In genomic region chr20:34536798-34537394, GRCh38 we compare ENCODE assay signal across 8 cellular contexts. TPM values are rescaled to one million over a fixed set of nuclear protein-coding genes. Genes with fewer than 3 reads are reported as not detected.
DNase-seq lines count a peak whose midpoint lies in the region; ATAC-seq and TF ChIP-seq lines count a peak whose summit lies in the region.

No MANE protein-coding gene starts in this region.

- ATAC-seq in HG02870 (IDR thresholded peaks at IDR 0.05; ENCODE audit: unreplicated experiment) = no peak
- no peak for ATAC-seq in HG02798 (IDR thresholded peaks at IDR 0.05; ENCODE audit: poor library complexity, unreplicated experiment)

- H3K4me1 ChIP-seq in fibroblast of lung (ENCODE audit: control insufficient read depth, extremely low read depth, insufficient read depth, low read length) = no peaks in the 10 kb centered on the region
- H3K4me1 ChIP-seq in spleen = peaks cover 6 to 31% (median 17%) of the 10 kb centered on the region in 6 donors

- H3K79me2 ChIP-seq in fibroblast of lung (ENCODE audit: control insufficient read depth, insufficient read depth, low read length) = peaks cover 7% of the 10 kb centered on the region

- H3K4me3 ChIP-seq in BJ (ENCODE audit: low read depth, low read length) (no peak overlapping the region), fibroblast of lung (replicated peaks in 1 of 4; ENCODE audit: control extremely low read depth in 1 of 4, insufficient read depth in 1 of 4, low read depth in 3 of 4, low read length in 4 of 4) (no peak overlapping the region), spleen (no peak overlapping the region)

- H3K4me2 ChIP-seq in fibroblast of lung (ENCODE audit: extremely low read depth, insufficient read depth, low read length) = no peak overlapping the region

- TF ChIP-seq CTCF in BJ (IDR thresholded peaks at IDR 0.05; ENCODE audit: insufficient read depth, low read depth, low read length) (peak; percentile 47), fibroblast of lung (conservative IDR thresholded peaks at IDR 0.05 in 1 of 2, IDR thresholded peaks at IDR 0.05 in 1 of 2; ENCODE audit: low read depth in 1 of 2, low read length in 2 of 2) (peak; percentile 11 to 36), spleen (IDR thresholded peaks at IDR 0.05 in 8 of 11, conservative IDR thresholded peaks at IDR 0.05 in 3 of 11) (peak in 8 of 11 experiments; percentile 14 to 47 (median 36))

- 73 to 93% (median 76%) methylated on average over 8 to 10 of the region's 10 CpGs for WGBS in spleen, 5 donors

- no peak overlapping the region for H3K9ac ChIP-seq in fibroblast of lung (ENCODE audit: insufficient read depth, low read length)

- peaks cover 53% of the 10 kb centered on the region for H3K36me3 ChIP-seq in BJ (ENCODE audit: control insufficient read depth, insufficient read depth, low read length)
- H3K36me3 ChIP-seq in fibroblast of lung (ENCODE audit: control insufficient read depth, insufficient read depth, low read length) = peaks cover 37% of the 10 kb centered on the region
- peaks cover 6 to 99% (median 78%) of the 10 kb centered on the region in 6 donors for H3K36me3 ChIP-seq in spleen

- no peak for DNase-seq in BJ (ENCODE audit: low read depth)
- peak; percentile 31 for DNase-seq in HT-29 (ENCODE audit: low spot score)
- DNase-seq in activated CD4-positive, alpha-beta T cell treated with anti-CD3 and anti-CD28 coated beads for 48 hours = peak; percentile 74
- peak in 1 of 2 donors; percentile 25 for DNase-seq in fibroblast of lung (ENCODE audit: low read depth in 2 of 2)
- peak; percentile 84 for DNase-seq in spleen
- DNase-seq in NCI-H1436 treated with DMSO at 0.1 percent for 48 hours (lab: John Stamatoyannopoulos, UW) = no peak

- no peak overlapping the region for H3K27ac ChIP-seq in fibroblast of lung (ENCODE audit: insufficient read depth, low read length)
- H3K27ac ChIP-seq in spleen = no peak overlapping the region

- H3K9me3 ChIP-seq in fibroblast of lung (ENCODE audit: control insufficient read depth, insufficient read depth, low read depth, low read length) (no peaks in the 10 kb centered on the region), spleen (no peaks in the 10 kb centered on the region)

- no peak for TF ChIP-seq POLR2A in spleen (IDR thresholded peaks at IDR 0.05)

- POLR2A ChIA-PET in BJ (lab: Charles Lee) = no interaction called here

- H3K27me3 ChIP-seq in BJ (ENCODE audit: control insufficient read depth, insufficient read depth, low read length) = no peaks in the 10 kb centered on the region
- no peaks in the 10 kb centered on the region for H3K27me3 ChIP-seq in fibroblast of lung (ENCODE audit: control insufficient read depth, insufficient read depth, low read length)
- no peaks in the 10 kb centered on the region for H3K27me3 ChIP-seq in spleen (replicated peaks in 1 of 7)

- no peaks in the 10 kb centered on the region for H4K20me1 ChIP-seq in fibroblast of lung (ENCODE audit: control insufficient read depth, extremely low read depth, insufficient read depth, low read length)

- CTCF ChIA-PET in BJ (lab: Yijun Ruan, JAX) = interaction anchor here (0.7 to 1.8 kb wide), 3 partner anchors 224 to 297 kb away, joined by 3 to 5 read pairs (median 3); no protein-coding TSS in a partner anchor

- no peak overlapping the region for H2AFZ ChIP-seq in fibroblast of lung (ENCODE audit: low read length)

- intact Hi-C loops in spleen (cut with DNase I; ENCODE audit: low total_unique reads) = no loop called here

RNA-seq across cellular contexts. Expression of gene DYNLRB1, which starts 20.7 kb away (rescaled TPM):
- polyA plus RNA-seq in BJ (2011; rRNA removed) (310 and 320 TPM in 2 replicates), fibroblast of lung (352 and 524 TPM in 2 replicates), spleen (100 to 1,000 TPM; 151 to 190 (median 166) TPM)
- 119 and 193 TPM in 2 replicates for polyA minus RNA-seq in BJ (2011; rRNA and poly(A)+ RNA removed)
- total RNA-seq in HT-29 (2014; rRNA removed; shearing (Covaris generic)) = 392 and 436 TPM in 2 replicates
- total RNA-seq in fibroblast of lung (39.8 and 107 TPM in 2 replicates), spleen (100 to 1,000 TPM in 3 of 7 donors, 10 to 100 TPM in 4; 72.0 to 209 (median 91.9) TPM)
- 440 and 469 TPM in 2 replicates for polyA plus RNA-seq in fibroblast of lung (2012)
- polyA minus RNA-seq in fibroblast of lung (ENCODE audit: low replicate concordance) = 222 and 333 TPM in 2 replicates

RNA-seq across cellular contexts. Expression of gene MAP1LC3A, which starts 21.6 kb away (rescaled TPM):
- 28.7 and 33.7 TPM in 2 replicates for polyA plus RNA-seq in BJ (2011; rRNA removed)
- polyA minus RNA-seq in BJ (2011; rRNA and poly(A)+ RNA removed) = 19.6 and 20.9 TPM in 2 replicates
- total RNA-seq in HT-29 (2014; rRNA removed; shearing (Covaris generic)) = 9.3 and 12.6 TPM in 2 replicates
- total RNA-seq in fibroblast of lung = 21.8 and 30.4 TPM in 2 replicates
- polyA plus RNA-seq in fibroblast of lung = 14.0 and 19.3 TPM in 2 replicates
- 46.9 and 58.9 TPM in 2 replicates for polyA plus RNA-seq in fibroblast of lung (2012)
- 10.8 and 36.7 TPM in 2 replicates for polyA minus RNA-seq in fibroblast of lung (ENCODE audit: low replicate concordance)
- total RNA-seq in spleen = 10 to 100 TPM; 13.0 to 34.0 (median 26.0) TPM
- polyA plus RNA-seq in spleen = 10 to 100 TPM; 47.3 to 56.7 (median 54.2) TPM

Comparison
In these comparisons a context has a peak if more than half of its experiments do, and no peak if none do; other contexts are left out.
1. DNase-seq: peak in HT-29 (single experiment), activated CD4-positive, alpha-beta T cell treated with anti-CD3 and anti-CD28 coated beads for 48 hours (single experiment) and spleen (single experiment); none in BJ (single experiment) and NCI-H1436 treated with DMSO at 0.1 percent for 48 hours (single experiment).
2. Peak in every context shown above with its lines, with median percentiles within 50 percentile points of each other: CTCF ChIP-seq.